In genomic region chr11:64734786-64735761, GRCh38 we compare ENCODE assay signal across 23 cellular contexts. TPM values are rescaled to one million over a fixed set of nuclear protein-coding genes. Genes with fewer than 3 reads are reported as not detected.
DNase-seq lines count a peak whose midpoint lies in the region; ATAC-seq and TF ChIP-seq lines count a peak whose summit lies in the region.
"Had no signal": no experiment of that assay in that cellular context is flagged by ENCODE, and none has a peak within 500 bp of the region (broad histone marks: within the 10 kb centered on the region; RNA-seq: fewer than 3 reads in every experiment).

No MANE protein-coding gene starts in this region.

- DNase-seq in activated naive CD8-positive, alpha-beta T cell treated with anti-CD3 and anti-CD28 coated beads for 36 hours: no peak
- no peak for DNase-seq in naive thymus-derived CD4-positive, alpha-beta T cell
- DNase-seq in upper lobe of left lung (peak in 1 of 2 donors; percentile 56), RKO (ENCODE audit: low spot score) (no peak), brain microvascular endothelial cell (no peak)
- DNase-seq: activated CD4-positive, alpha-beta T cell treated with anti-CD3 and anti-CD28 coated beads, Interleukin-2, amount 10 ng/mL, durations not matched to agents 24 days and 14 days; activated CD8-positive, alpha-beta memory T cell treated with anti-CD3 and anti-CD28 coated beads, Interleukin-2, amount 50 U/mL, for 4 hours; activated gamma-delta T cell; DMS153; effector CD4-positive, alpha-beta T cell; lower lobe of right lung; NCI-H1092; NCI-H524; retina; SIG-M5; stimulated activated CD4-positive, alpha-beta T cell treated with anti-CD3 and anti-CD28 coated beads, Interleukin-15, amount 100 ng/mL, for 24 hours had no signal

- no peaks in the 10 kb centered on the region for H3K9me3 Mint-ChIP-seq in activated naive CD8-positive, alpha-beta T cell (ENCODE audit: low read depth)
- H3K9me3 Mint-ChIP-seq in activated naive CD8-positive, alpha-beta T cell treated with anti-CD3 and anti-CD28 coated beads for 36 hours: no peaks in the 10 kb centered on the region
- H3K9me3 Mint-ChIP-seq in activated T-helper 17 cell treated with anti-CD3 and anti-CD28 coated beads, Interleukin-2, amount 50 U/mL, for 72 hours: no peaks in the 10 kb centered on the region
- H3K9me3 Mint-ChIP-seq in naive thymus-derived CD4-positive, alpha-beta T cell: no peaks in the 10 kb centered on the region
- H3K9me3 Mint-ChIP-seq: activated CD4-positive, alpha-beta T cell treated with anti-CD3 and anti-CD28 coated beads, Interleukin-2, amount 10 ng/mL, durations not matched to agents 24 days and 14 days had no signal

- TF ChIP-seq POLR2A in upper lobe of left lung (IDR thresholded peaks at IDR 0.05): no peak

- TF ChIP-seq CTCF in upper lobe of left lung (IDR thresholded peaks at IDR 0.05) (no peak), brain microvascular endothelial cell (IDR thresholded peaks at IDR 0.05; ENCODE audit: low read depth, low read length, missing control alignments) (no peak)

- H3K36me3 ChIP-seq in naive thymus-derived CD4-positive, alpha-beta T cell (ENCODE audit: control insufficient read depth in 2 of 3, insufficient read depth in 3 of 3, low read length in 3 of 3): peaks cover 16 to 93% (median 40%) of the 10 kb centered on the region in 3 experiments
- H3K36me3 ChIP-seq in upper lobe of left lung (peaks cover 0 to 64% (median 33%) of the 10 kb centered on the region in 4 donors), brain microvascular endothelial cell (replicated peaks) (no peaks in the 10 kb centered on the region)

- no peaks in the 10 kb centered on the region for H3K27me3 ChIP-seq in naive thymus-derived CD4-positive, alpha-beta T cell (ENCODE audit: control insufficient read depth in 2 of 2, insufficient read depth in 2 of 2, low read length in 2 of 2)
- H3K27me3 ChIP-seq in upper lobe of left lung (no peaks in the 10 kb centered on the region), brain microvascular endothelial cell (replicated peaks) (no peaks in the 10 kb centered on the region)
- H3K27me3 ChIP-seq: esophagus muscularis mucosa had no signal

- no peaks in the 10 kb centered on the region for H3K27me3 Mint-ChIP-seq in activated naive CD8-positive, alpha-beta T cell
- no peaks in the 10 kb centered on the region for H3K27me3 Mint-ChIP-seq in activated naive CD8-positive, alpha-beta T cell treated with anti-CD3 and anti-CD28 coated beads for 36 hours
- H3K27me3 Mint-ChIP-seq in activated T-helper 17 cell treated with anti-CD3 and anti-CD28 coated beads, Interleukin-2, amount 50 U/mL, for 72 hours: no peaks in the 10 kb centered on the region
- H3K27me3 Mint-ChIP-seq in naive thymus-derived CD4-positive, alpha-beta T cell: no peaks in the 10 kb centered on the region
- H3K27me3 Mint-ChIP-seq: activated CD4-positive, alpha-beta T cell treated with anti-CD3 and anti-CD28 coated beads, Interleukin-2, amount 10 ng/mL, durations not matched to agents 24 days and 14 days had no signal

- peak overlapping the region; percentile 7 for H3K27ac ChIP-seq in naive thymus-derived CD4-positive, alpha-beta T cell (ENCODE audit: low read depth, low read length)
- H3K27ac ChIP-seq in upper lobe of left lung (no peak overlapping the region), brain microvascular endothelial cell (no peak overlapping the region)
- H3K27ac ChIP-seq: lower lobe of right lung had no signal

- H3K4me3 Mint-ChIP-seq in activated naive CD8-positive, alpha-beta T cell: no peak overlapping the region
- no peak overlapping the region for H3K4me3 Mint-ChIP-seq in activated naive CD8-positive, alpha-beta T cell treated with anti-CD3 and anti-CD28 coated beads for 36 hours
- no peak overlapping the region for H3K4me3 Mint-ChIP-seq in activated T-helper 17 cell treated with anti-CD3 and anti-CD28 coated beads, Interleukin-2, amount 50 U/mL, for 72 hours
- no peak overlapping the region for H3K4me3 Mint-ChIP-seq in naive thymus-derived CD4-positive, alpha-beta T cell
- H3K4me3 Mint-ChIP-seq: activated CD4-positive, alpha-beta T cell treated with anti-CD3 and anti-CD28 coated beads, Interleukin-2, amount 10 ng/mL, durations not matched to agents 24 days and 14 days; CD14-positive monocyte had no signal

- intact Hi-C loops in naive thymus-derived CD4-positive, alpha-beta T cell (cut with micrococcal nuclease): no loop called here

- in situ Hi-C loops in brain microvascular endothelial cell (cut with HindIII; ENCODE audit: low pct_ligation_motif_present, low sequenced_read_pairs): no loop called here

- peaks cover 2% of the 10 kb centered on the region for H3K36me3 Mint-ChIP-seq in activated naive CD8-positive, alpha-beta T cell
- no peaks in the 10 kb centered on the region for H3K36me3 Mint-ChIP-seq in activated naive CD8-positive, alpha-beta T cell treated with anti-CD3 and anti-CD28 coated beads for 36 hours
- H3K36me3 Mint-ChIP-seq in activated T-helper 17 cell treated with anti-CD3 and anti-CD28 coated beads, Interleukin-2, amount 50 U/mL, for 72 hours (ENCODE audit: low read depth): peaks cover 64% of the 10 kb centered on the region
- H3K36me3 Mint-ChIP-seq in naive thymus-derived CD4-positive, alpha-beta T cell: peaks cover 0 to 40% (median 21%) of the 10 kb centered on the region in 5 donors

- CTCF ChIA-PET in naive thymus-derived CD4-positive, alpha-beta T cell (lab: Charles Lee): interaction anchor here (0.7 kb wide), 2 partner anchors 8 to 25 kb away, joined by 3 read pairs; partner anchors contain the start of gene PYGM

- 85% methylated on average over 8 to 23 of the region's 23 CpGs for whole genome bisulfite sequencing in upper lobe of left lung, 2 donors

- no peak for ATAC-seq in activated T-helper 17 cell treated with anti-CD3 and anti-CD28 coated beads, Interleukin-2, amount 50 U/mL, for 72 hours (replicated peaks)
- ATAC-seq in naive thymus-derived CD4-positive, alpha-beta T cell: no peak
- ATAC-seq in upper lobe of left lung (ENCODE audit: low FRiP score in 2 of 2) (peak; percentile 11 to 23), HG02763 (IDR thresholded peaks at IDR 0.05; ENCODE audit: unreplicated experiment) (no peak)

- H3K4me1 ChIP-seq in naive thymus-derived CD4-positive, alpha-beta T cell (ENCODE audit: control insufficient read depth in 2 of 2, insufficient read depth in 2 of 2, low read length in 2 of 2): peaks cover 0 to 6% of the 10 kb centered on the region in 2 donors
- no peaks in the 10 kb centered on the region for H3K4me1 ChIP-seq in upper lobe of left lung
- H3K4me1 ChIP-seq: lower lobe of right lung had no signal

- H3K9me3 ChIP-seq in naive thymus-derived CD4-positive, alpha-beta T cell (ENCODE audit: control insufficient read depth in 2 of 3, low read length in 3 of 3): no peaks in the 10 kb centered on the region
- H3K9me3 ChIP-seq in upper lobe of left lung: no peaks in the 10 kb centered on the region
- H3K9me3 ChIP-seq: esophagus muscularis mucosa, lower lobe of right lung had no signal

- H3K27ac Mint-ChIP-seq in activated naive CD8-positive, alpha-beta T cell: peak overlapping the region; percentile 46
- no peak overlapping the region for H3K27ac Mint-ChIP-seq in activated naive CD8-positive, alpha-beta T cell treated with anti-CD3 and anti-CD28 coated beads for 36 hours
- H3K27ac Mint-ChIP-seq in activated T-helper 17 cell treated with anti-CD3 and anti-CD28 coated beads, Interleukin-2, amount 50 U/mL, for 72 hours: peak overlapping the region; percentile 42
- peak overlapping the region in 6 of 9 donors; percentile 54 to 77 (median 63) for H3K27ac Mint-ChIP-seq in naive thymus-derived CD4-positive, alpha-beta T cell
- H3K27ac Mint-ChIP-seq: activated CD4-positive, alpha-beta T cell treated with anti-CD3 and anti-CD28 coated beads, Interleukin-2, amount 10 ng/mL, durations not matched to agents 24 days and 14 days had no signal

- no peak overlapping the region for H3K4me3 ChIP-seq in naive thymus-derived CD4-positive, alpha-beta T cell (ENCODE audit: low read length)
- H3K4me3 ChIP-seq in upper lobe of left lung (no peak overlapping the region), brain microvascular endothelial cell (ENCODE audit: low read depth, low read length) (no peak overlapping the region)
- H3K4me3 ChIP-seq: esophagus muscularis mucosa, lower lobe of right lung had no signal

- TF ChIP-seq EP300 in upper lobe of left lung (IDR thresholded peaks at IDR 0.05): no peak

- peaks cover 32% of the 10 kb centered on the region for H3K4me1 Mint-ChIP-seq in activated naive CD8-positive, alpha-beta T cell (ENCODE audit: low read depth)
- peaks cover 11% of the 10 kb centered on the region for H3K4me1 Mint-ChIP-seq in activated naive CD8-positive, alpha-beta T cell treated with anti-CD3 and anti-CD28 coated beads for 36 hours
- no peaks in the 10 kb centered on the region for H3K4me1 Mint-ChIP-seq in activated T-helper 17 cell treated with anti-CD3 and anti-CD28 coated beads, Interleukin-2, amount 50 U/mL, for 72 hours
- peaks cover 8 to 53% (median 37%) of the 10 kb centered on the region in 7 donors for H3K4me1 Mint-ChIP-seq in naive thymus-derived CD4-positive, alpha-beta T cell

- POLR2A ChIA-PET in naive thymus-derived CD4-positive, alpha-beta T cell (lab: Charles Lee): interaction anchor here (0.9 to 39.7 kb wide), 5 partner anchors 8 to 135 kb away, joined by 3 to 1956 read pairs (median 3); partner anchors contain the start of genes PYGM, RASGRP2 and SF1

RNA-seq across cellular contexts. Expression of gene RASGRP2, which starts 8.9 kb away (rescaled TPM):
- total RNA-seq in activated naive CD8-positive, alpha-beta T cell treated with anti-CD3 and anti-CD28 coated beads for 36 hours: 1 to 10 TPM; 3.5 to 4.6 TPM
- total RNA-seq in activated T-helper 17 cell treated with anti-CD3 and anti-CD28 coated beads, Interleukin-2, amount 50 U/mL, for 72 hours: 10 to 100 TPM; 11.0 to 21.6 TPM
- 100 to 1,000 TPM; 211 to 697 (median 654) TPM for total RNA-seq in naive thymus-derived CD4-positive, alpha-beta T cell
- polyA plus RNA-seq in naive thymus-derived CD4-positive, alpha-beta T cell: 100 to 1,000 TPM; 197 to 312 TPM
- total RNA-seq in upper lobe of left lung: 10 to 100 TPM; 20.5 to 80.7 (median 33.9) TPM

RNA-seq across cellular contexts. Expression of gene NRXN2, which starts 12.1 kb away (rescaled TPM):
- total RNA-seq in activated naive CD8-positive, alpha-beta T cell treated with anti-CD3 and anti-CD28 coated beads for 36 hours: under 1 TPM; 0.20 to 0.58 TPM
- 1 to 10 TPM in 1 of 2 donors, under 1 TPM in 1; 0.11 to 1.2 TPM for total RNA-seq in activated T-helper 17 cell treated with anti-CD3 and anti-CD28 coated beads, Interleukin-2, amount 50 U/mL, for 72 hours
- under 1 TPM in 3 of 5 experiments, not detected in 2; 0.07 to 0.71 (median 0.27) TPM for total RNA-seq in naive thymus-derived CD4-positive, alpha-beta T cell
- polyA plus RNA-seq in naive thymus-derived CD4-positive, alpha-beta T cell: not detected
- total RNA-seq in upper lobe of left lung: 10 to 100 TPM in 1 of 6 donors, 1 to 10 TPM in 2, under 1 TPM in 1, not detected in 2; 0.59 to 21.6 (median 2.9) TPM
- polyA plus RNA-seq: AG04450, CD14-positive monocyte had no signal

RNA-seq across cellular contexts. Expression of gene PYGM, which starts 24.7 kb away (rescaled TPM):
- 1 to 10 TPM; 1.6 to 1.8 TPM for total RNA-seq in activated naive CD8-positive, alpha-beta T cell treated with anti-CD3 and anti-CD28 coated beads for 36 hours
- 1 to 10 TPM; 4.0 to 4.7 TPM for total RNA-seq in activated T-helper 17 cell treated with anti-CD3 and anti-CD28 coated beads, Interleukin-2, amount 50 U/mL, for 72 hours
- 10 to 100 TPM in 4 of 5 experiments, 1 to 10 TPM in 1; 8.0 to 16.2 (median 13.9) TPM for total RNA-seq in naive thymus-derived CD4-positive, alpha-beta T cell
- under 1 TPM; 0.26 to 0.64 TPM for polyA plus RNA-seq in naive thymus-derived CD4-positive, alpha-beta T cell
- 1 to 10 TPM; 1.0 to 3.7 (median 1.5) TPM for total RNA-seq in upper lobe of left lung
- total RNA-seq: LHCN-M2 had no signal

RNA-seq across cellular contexts. Expression of gene SF1, which starts 43.3 kb away (rescaled TPM):
- 100 to 1,000 TPM; 453 to 463 TPM for total RNA-seq in activated naive CD8-positive, alpha-beta T cell treated with anti-CD3 and anti-CD28 coated beads for 36 hours
- 100 to 1,000 TPM; 316 to 397 TPM for total RNA-seq in activated T-helper 17 cell treated with anti-CD3 and anti-CD28 coated beads, Interleukin-2, amount 50 U/mL, for 72 hours
- total RNA-seq in naive thymus-derived CD4-positive, alpha-beta T cell: 1,000 to 10,000 TPM in 2 of 5 experiments, 100 to 1,000 TPM in 3; 462 to 1,612 (median 904) TPM
- polyA plus RNA-seq in naive thymus-derived CD4-positive, alpha-beta T cell: 100 to 1,000 TPM; 101 to 155 TPM
- total RNA-seq in upper lobe of left lung: 100 to 1,000 TPM; 231 to 625 (median 265) TPM

Comparison
In these comparisons a context has a peak if more than half of its experiments do, and no peak if none do; other contexts are left out.
1. ATAC-seq: peak in upper lobe of left lung (2 of 2); none in activated T-helper 17 cell treated with anti-CD3 and anti-CD28 coated beads, Interleukin-2, amount 50 U/mL, for 72 hours (single experiment), naive thymus-derived CD4-positive, alpha-beta T cell (single experiment) and HG02763 (single experiment).